In the genomic region with DNA sequence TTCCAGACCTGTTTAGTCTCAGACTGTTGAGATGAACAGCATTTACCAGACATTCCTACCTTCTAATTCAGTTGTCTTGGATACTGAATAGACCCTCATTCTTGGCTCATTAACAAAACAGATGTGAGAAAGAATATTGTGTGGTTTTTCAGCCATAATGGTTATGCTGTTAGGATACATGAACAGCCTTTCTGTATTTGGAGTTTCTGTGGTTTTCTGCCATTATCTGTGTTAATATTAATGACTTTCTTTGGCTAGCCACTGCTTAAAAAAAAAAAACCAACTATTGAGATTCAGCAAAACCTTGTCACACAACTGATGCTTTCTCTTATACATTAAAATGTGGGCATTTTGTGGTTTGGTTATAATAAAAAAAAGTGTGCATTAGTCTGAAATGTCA, we compare ENCODE assay signal across 25 cellular contexts. TPM values are rescaled to one million over a fixed set of nuclear protein-coding genes. Genes with fewer than 3 reads are reported as not detected.
A peak's percentile ranks its signal among the peaks of the same experiment; 100 is the strongest.
DNase-seq lines count a peak whose midpoint lies in the region; ATAC-seq and TF ChIP-seq lines count a peak whose summit lies in the region.
"Had no signal": no experiment of that assay in that cellular context is flagged by ENCODE, and none has a peak within 500 bp of the region (broad histone marks: within the 10 kb centered on the region; RNA-seq: fewer than 3 reads in every experiment).

No MANE protein-coding gene starts in this region.

- peak; percentile 45 for DNase-seq in astrocyte of the hippocampus (ENCODE audit: low read depth, low spot score)
- peak; percentile 27 for DNase-seq in globus pallidus (ENCODE audit: low spot score)
- DNase-seq in glutamatergic neuron: no peak
- no peak for DNase-seq in middle frontal gyrus (ENCODE audit: extremely low spot score, low spot score)
- DNase-seq in CD8-positive, alpha-beta T cell: no peak
- DNase-seq: activated CD4-positive, alpha-beta T cell treated with anti-CD3 and anti-CD28 coated beads for 48 hours; activated naive CD4-positive, alpha-beta T cell treated with anti-CD3 and anti-CD28 coated beads, Interleukin-2, amount 10 ng/mL, durations not matched to agents 7 days and 5 days; amygdala; CD4-positive, alpha-beta T cell; DMS153; effector memory CD8-positive, alpha-beta T cell; head of caudate nucleus; Karpas-422; NCI-H1092 treated with DMSO at 0.1 percent for 48 hours; NCI-H2081 treated with DMSO at 0.1 percent for 48 hours; nephron progenitor cell; stimulated activated CD4-positive, alpha-beta T cell treated with anti-CD3 and anti-CD28 coated beads, Interleukin-2, amount 100 ng/mL, for 24 hours; T-helper 2 cell had no signal

- POLR2A ChIA-PET in CD8-positive, alpha-beta T cell (lab: Charles Lee): no interaction called here

- TF ChIP-seq CTCF in KMS-11 (conservative IDR thresholded peaks at IDR 0.05; ENCODE audit: low read depth, low read length): no peak
- no peak for TF ChIP-seq CTCF in glutamatergic neuron (IDR thresholded peaks at IDR 0.05; ENCODE audit: partially characterized antibody, unreplicated experiment)
- no peak for TF ChIP-seq CTCF in CD8-positive, alpha-beta T cell (IDR thresholded peaks at IDR 0.05)

- H3K4me3 ChIP-seq in KMS-11 (IDR thresholded peaks at IDR 0.05; ENCODE audit: insufficient read depth, low read depth, low read length): no peak overlapping the region
- H3K4me3 ChIP-seq in CD8-positive, alpha-beta T cell (ENCODE audit: low read depth, low read length): no peak overlapping the region
- H3K4me3 ChIP-seq: GM23248, thoracic aorta, vagina had no signal

- H3K4me1 Mint-ChIP-seq in glutamatergic neuron (ENCODE audit: low read depth, unreplicated experiment): peaks cover 8% of the 10 kb centered on the region
- H3K4me1 Mint-ChIP-seq in CD8-positive, alpha-beta T cell (ENCODE audit: low read depth): peaks cover 59% of the 10 kb centered on the region

- H3K27me3 ChIP-seq in KMS-11 (ENCODE audit: insufficient read depth, low read depth): peaks cover 23% of the 10 kb centered on the region; the same call in 1 of the 2 replicates
- H3K27me3 ChIP-seq in CD8-positive, alpha-beta T cell (ENCODE audit: insufficient read depth, low read length): no peaks in the 10 kb centered on the region
- H3K27me3 ChIP-seq: vagina had no signal

- no peaks in the 10 kb centered on the region for H3K9me3 ChIP-seq in CD8-positive, alpha-beta T cell (ENCODE audit: low read length)
- H3K9me3 ChIP-seq: thoracic aorta, vagina had no signal

- H3K27me3 Mint-ChIP-seq in glutamatergic neuron (ENCODE audit: unreplicated experiment): peaks cover 3% of the 10 kb centered on the region
- no peaks in the 10 kb centered on the region for H3K27me3 Mint-ChIP-seq in CD8-positive, alpha-beta T cell (ENCODE audit: low read depth)
- H3K27me3 Mint-ChIP-seq: activated naive CD4-positive, alpha-beta T cell treated with anti-CD3 and anti-CD28 coated beads, Interleukin-2, amount 10 ng/mL, durations not matched to agents 7 days and 5 days; CD4-positive, alpha-beta T cell; effector memory CD8-positive, alpha-beta T cell; stimulated activated memory B cell treated with anti-CD40 and anti-IgM and Interleukin-4, amounts not matched to agents 10 μg/mL and 1 μg/mL and 100 μg/mL, for 72 hours had no signal

- H3K4me2 ChIP-seq in KMS-11: peak overlapping the region; percentile 11; the same call in 1 of the 2 replicates

- H3K4me3 Mint-ChIP-seq in glutamatergic neuron (ENCODE audit: unreplicated experiment): no peak overlapping the region
- no peak overlapping the region for H3K4me3 Mint-ChIP-seq in CD8-positive, alpha-beta T cell
- H3K4me3 Mint-ChIP-seq: activated naive CD4-positive, alpha-beta T cell treated with anti-CD3 and anti-CD28 coated beads, Interleukin-2, amount 10 ng/mL, durations not matched to agents 7 days and 5 days; CD4-positive, alpha-beta T cell; effector memory CD8-positive, alpha-beta T cell; nephron progenitor cell; stimulated activated memory B cell treated with anti-CD40 and anti-IgM and Interleukin-4, amounts not matched to agents 10 μg/mL and 1 μg/mL and 100 μg/mL, for 72 hours had no signal

- H3K36me3 ChIP-seq in KMS-11 (ENCODE audit: insufficient read depth): no peaks in the 10 kb centered on the region
- no peaks in the 10 kb centered on the region for H3K36me3 ChIP-seq in CD8-positive, alpha-beta T cell (ENCODE audit: insufficient read depth, low read length)
- H3K36me3 ChIP-seq: thoracic aorta, vagina had no signal

- CTCF ChIA-PET in CD8-positive, alpha-beta T cell (lab: Charles Lee): no interaction called here

- H3K79me2 ChIP-seq in KMS-11 (ENCODE audit: insufficient read depth, low read depth): peaks cover 13% of the 10 kb centered on the region

- H4K20me1 ChIP-seq in KMS-11 (ENCODE audit: insufficient read depth): no peaks in the 10 kb centered on the region

- H2AFZ ChIP-seq in KMS-11 (ENCODE audit: low read depth): no peak overlapping the region
- H2AFZ ChIP-seq: GM23248 had no signal

- intact Hi-C loops in CD8-positive, alpha-beta T cell (cut with DNase I, micrococcal nuclease): no loop called here

- ATAC-seq in GM21619 (IDR thresholded peaks at IDR 0.05; ENCODE audit: unreplicated experiment): no peak
- ATAC-seq in CD8-positive, alpha-beta T cell: no peak
- ATAC-seq: effector memory CD8-positive, alpha-beta T cell; left lobe of liver; stimulated activated memory B cell treated with anti-CD40 and anti-IgM and Interleukin-4, amounts not matched to agents 10 μg/mL and 1 μg/mL and 100 μg/mL, for 72 hours had no signal

- no peak overlapping the region for H3K27ac Mint-ChIP-seq in glutamatergic neuron (ENCODE audit: unreplicated experiment)
- no peak overlapping the region for H3K27ac Mint-ChIP-seq in CD8-positive, alpha-beta T cell
- H3K27ac Mint-ChIP-seq: activated naive CD4-positive, alpha-beta T cell treated with anti-CD3 and anti-CD28 coated beads, Interleukin-2, amount 10 ng/mL, durations not matched to agents 7 days and 5 days; CD4-positive, alpha-beta T cell; nephron progenitor cell; stimulated activated memory B cell treated with anti-CD40 and anti-IgM and Interleukin-4, amounts not matched to agents 10 μg/mL and 1 μg/mL and 100 μg/mL, for 72 hours had no signal

- peaks cover 37% of the 10 kb centered on the region for H3K4me1 ChIP-seq in KMS-11 (ENCODE audit: low read depth, poor library complexity, severe bottlenecking)
- H3K4me1 ChIP-seq in CD8-positive, alpha-beta T cell (ENCODE audit: insufficient read depth, low read length): peaks cover 19% of the 10 kb centered on the region

- no peak overlapping the region for H3K27ac ChIP-seq in KMS-11
- H3K27ac ChIP-seq in CD8-positive, alpha-beta T cell (ENCODE audit: low read depth, low read length): no peak overlapping the region
- H3K27ac ChIP-seq: thoracic aorta, vagina had no signal

- H3K36me3 Mint-ChIP-seq in glutamatergic neuron (ENCODE audit: unreplicated experiment): no peaks in the 10 kb centered on the region
- peaks cover 10% of the 10 kb centered on the region for H3K36me3 Mint-ChIP-seq in CD8-positive, alpha-beta T cell

- H3K9ac ChIP-seq in KMS-11: no peak overlapping the region
- H3K9ac ChIP-seq: GM23248 had no signal

- no peaks in the 10 kb centered on the region for H3K9me3 Mint-ChIP-seq in glutamatergic neuron (ENCODE audit: unreplicated experiment)
- no peaks in the 10 kb centered on the region for H3K9me3 Mint-ChIP-seq in CD8-positive, alpha-beta T cell
- H3K9me3 Mint-ChIP-seq: activated naive CD4-positive, alpha-beta T cell treated with anti-CD3 and anti-CD28 coated beads, Interleukin-2, amount 10 ng/mL, durations not matched to agents 7 days and 5 days; CD4-positive, alpha-beta T cell; effector memory CD8-positive, alpha-beta T cell; stimulated activated memory B cell treated with anti-CD40 and anti-IgM and Interleukin-4, amounts not matched to agents 10 μg/mL and 1 μg/mL and 100 μg/mL, for 72 hours had no signal

RNA-seq across cellular contexts. Expression of gene AGO3, which starts 5.1 kb away (rescaled TPM):
- total RNA-seq in glutamatergic neuron (ENCODE audit: unreplicated experiment): 32.7 TPM
- total RNA-seq in CD8-positive, alpha-beta T cell: 10 to 100 TPM; 27.6 to 30.2 TPM

RNA-seq across cellular contexts. Expression of gene AGO1, which starts 53.0 kb away (rescaled TPM):
- 103 TPM for total RNA-seq in glutamatergic neuron (ENCODE audit: unreplicated experiment)
- 10 to 100 TPM; 15.8 TPM for total RNA-seq in CD8-positive, alpha-beta T cell

Comparison
In these comparisons a context has a peak if more than half of its experiments do, and no peak if none do; other contexts are left out.
1. DNase-seq: peak in astrocyte of the hippocampus (single experiment) and globus pallidus (single experiment); none in glutamatergic neuron (single experiment), middle frontal gyrus (single experiment) and CD8-positive, alpha-beta T cell (0 of 7).